In genomic region chr1:27869719-27870085, GRCh38 we compare ENCODE assay signal across 1 cellular context.
TF ChIP-seq lines count a peak whose summit lies in the region.

No MANE protein-coding gene starts in this region.

TF ChIP-seq in GM12878, 131 proteins besides CTCF, POLR2A, EP300 and RAD21:
- TF ChIP-seq SMARCA5 (IDR thresholded peaks at IDR 0.05) (peak; percentile 89), SRF (IDR thresholded peaks at IDR 0.05; ENCODE audit: low read depth in 2 of 2, low read length in 2 of 2) (no peak), YY1 (IDR thresholded peaks at IDR 0.05; ENCODE audit: low read depth, low read length) (0 out of 2 replicates have a peak, but pooled peaks have one; percentile 3)
